In the genomic region with DNA sequence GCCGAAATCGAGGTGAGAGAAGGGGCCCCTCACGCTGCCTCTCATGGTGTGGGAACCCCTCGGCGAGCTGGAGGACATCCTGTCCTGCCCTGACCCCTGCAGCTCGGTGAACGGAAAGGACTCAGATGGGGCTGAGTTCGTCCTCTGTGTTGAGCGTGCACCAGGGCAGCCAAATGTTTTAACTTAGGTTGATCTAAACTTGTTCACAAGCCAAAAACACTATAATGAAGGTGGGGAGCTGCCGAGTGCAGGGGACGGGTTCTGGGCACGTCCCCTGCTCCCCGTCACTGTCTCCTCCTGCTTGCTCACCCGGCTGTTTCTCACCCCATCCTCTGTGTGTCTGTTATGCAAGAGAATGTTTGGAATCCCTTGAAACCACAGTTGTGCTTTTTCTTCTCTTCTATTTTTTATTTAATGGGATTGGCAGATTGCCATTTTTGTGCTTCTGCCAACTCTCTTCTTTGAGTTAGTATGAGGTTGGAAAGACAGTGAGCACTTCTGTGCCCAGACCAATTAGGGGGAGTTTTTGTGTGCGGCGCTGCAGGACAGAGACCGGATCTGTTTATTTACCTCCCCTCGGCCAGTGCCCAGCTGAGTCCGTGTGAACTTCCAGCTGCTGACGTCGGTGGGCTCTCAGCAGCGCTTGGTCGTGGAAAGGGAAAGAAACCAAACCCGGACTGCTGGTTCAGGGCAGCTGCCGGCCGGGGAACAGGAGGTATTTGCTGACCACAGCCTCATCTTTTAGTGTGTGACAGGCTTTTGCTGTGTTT, we compare ENCODE assay signal across 9 cellular contexts.
A peak's percentile ranks its signal among the peaks of the same experiment; 100 is the strongest.
DNase-seq lines count a peak whose midpoint lies in the region; ATAC-seq and TF ChIP-seq lines count a peak whose summit lies in the region.
"Had no signal": no experiment of that assay in that cellular context is flagged by ENCODE, and none has a peak within 500 bp of the region (broad histone marks: within the 10 kb centered on the region; RNA-seq: fewer than 3 reads in every experiment).

No MANE protein-coding gene starts in this region.

- H3K36me3 ChIP-seq in right lobe of liver, result peaks cover 0 to 18% (median 3%) of the 10 kb centered on the region in 4 donors
- peaks cover 0 to 50% (median 0%) of the 10 kb centered on the region in 3 donors for H3K36me3 ChIP-seq in tibial nerve

- TF ChIP-seq EP300 in tibial nerve (IDR thresholded peaks at IDR 0.05), result peak; percentile 22 to 77

- 7% methylated on average over 21 of the region's 26 CpGs for WGBS in right lobe of liver (ENCODE audit: insufficient coverage, low coverage, low lambda C conversion rate, missing lambda C conversion rate)
- WGBS in tibial nerve, 2 donors, result 11 to 14% methylated on average over 26 of the region's 26 CpGs

- intact Hi-C loops in right lobe of liver (cut with DNase I), result no loop called here

- peak overlapping the region; percentile 6 to 55 (median 53) for H3K27ac ChIP-seq in right lobe of liver
- H3K27ac ChIP-seq in tibial nerve, result peak overlapping the region; percentile 37 to 86 (median 52)

- H3K27ac Mint-ChIP-seq in stimulated activated memory B cell treated with anti-CD40 and anti-IgM and Interleukin-4, amounts not matched to agents 10 μg/mL and 1 μg/mL and 100 μg/mL, for 72 hours, result no peak overlapping the region
- H3K27ac Mint-ChIP-seq: memory B cell had no signal

- H3K9me3 ChIP-seq in right lobe of liver (no peaks in the 10 kb centered on the region), tibial nerve (no peaks in the 10 kb centered on the region)

- H3K36me3 Mint-ChIP-seq in stimulated activated memory B cell treated with anti-CD40 and anti-IgM and Interleukin-4, amounts not matched to agents 10 μg/mL and 1 μg/mL and 100 μg/mL, for 72 hours, result peaks cover 89% of the 10 kb centered on the region

- no peaks in the 10 kb centered on the region for H3K27me3 Mint-ChIP-seq in stimulated activated memory B cell treated with anti-CD40 and anti-IgM and Interleukin-4, amounts not matched to agents 10 μg/mL and 1 μg/mL and 100 μg/mL, for 72 hours
- H3K27me3 Mint-ChIP-seq: memory B cell had no signal

- H3K4me1 ChIP-seq in right lobe of liver (peaks cover 0 to 22% (median 6%) of the 10 kb centered on the region in 4 donors), tibial nerve (peaks cover 0 to 53% (median 25%) of the 10 kb centered on the region in 4 donors)

- H3K4me3 Mint-ChIP-seq in stimulated activated memory B cell treated with anti-CD40 and anti-IgM and Interleukin-4, amounts not matched to agents 10 μg/mL and 1 μg/mL and 100 μg/mL, for 72 hours, result no peak overlapping the region
- H3K4me3 Mint-ChIP-seq: memory B cell had no signal

- peak; percentile 43 for DNase-seq in DMS53 treated with DMSO at 0.1 percent for 48 hours (lab: John Stamatoyannopoulos, UW; ENCODE audit: unreplicated experiment)
- peak; percentile 68 for DNase-seq in NCI-H2171 treated with DMSO at 0.1 percent for 48 hours (lab: John Stamatoyannopoulos, UW)
- peak; percentile 38 for DNase-seq in cerebellum (ENCODE audit: low spot score)
- peak; percentile 67 to 88 (median 78) for DNase-seq in right lobe of liver
- DNase-seq in tibial nerve (ENCODE audit: low spot score in 2 of 2), result peak; percentile 66 to 89
- no peak for DNase-seq in GM19240 (ENCODE audit: insufficient read length, low spot score)
- no peak for DNase-seq in KG1 (lab: John Stamatoyannopoulos, UW)

- H3K9me3 Mint-ChIP-seq in stimulated activated memory B cell treated with anti-CD40 and anti-IgM and Interleukin-4, amounts not matched to agents 10 μg/mL and 1 μg/mL and 100 μg/mL, for 72 hours, result no peaks in the 10 kb centered on the region
- H3K9me3 Mint-ChIP-seq: memory B cell had no signal

- peak; percentile 83 to 88 (median 84) for ATAC-seq in right lobe of liver
- no peak for ATAC-seq in stimulated activated memory B cell treated with anti-CD40 and anti-IgM and Interleukin-4, amounts not matched to agents 10 μg/mL and 1 μg/mL and 100 μg/mL, for 72 hours

- TF ChIP-seq POLR2A in right lobe of liver (IDR thresholded peaks at IDR 0.05), result no peak
- no peak for TF ChIP-seq POLR2A in tibial nerve (IDR thresholded peaks at IDR 0.05)

- peaks cover 6% of the 10 kb centered on the region for H3K4me1 Mint-ChIP-seq in stimulated activated memory B cell treated with anti-CD40 and anti-IgM and Interleukin-4, amounts not matched to agents 10 μg/mL and 1 μg/mL and 100 μg/mL, for 72 hours

- H3K4me3 ChIP-seq in right lobe of liver, result peak overlapping the region in 2 of 3 donors; percentile 12 to 21
- peak overlapping the region; percentile 14 to 40 (median 23) for H3K4me3 ChIP-seq in tibial nerve

- TF ChIP-seq CTCF in right lobe of liver (IDR thresholded peaks at IDR 0.05) (no peak), tibial nerve (IDR thresholded peaks at IDR 0.05) (no peak)

- H3K27me3 ChIP-seq in right lobe of liver (no peaks in the 10 kb centered on the region), tibial nerve (no peaks in the 10 kb centered on the region)

Comparison
In these comparisons a context has a peak if more than half of its experiments do, and no peak if none do; other contexts are left out.
1. DNase-seq: peak in DMS53 treated with DMSO at 0.1 percent for 48 hours (single experiment), NCI-H2171 treated with DMSO at 0.1 percent for 48 hours (single experiment), cerebellum (single experiment), right lobe of liver (3 of 3) and tibial nerve (2 of 2); none in GM19240 (single experiment) and KG1 (single experiment).